33 cellular contexts compared by ENCODE assay signal in genomic region chr10:116819999-116820677, GRCh38. TPM values are rescaled to one million over a fixed set of nuclear protein-coding genes. Genes with fewer than 3 reads are reported as not detected.
"Had no signal": no experiment of that assay in that cellular context is flagged by ENCODE, and none has a peak within 500 bp of the region (broad histone marks: within the 10 kb centered on the region; RNA-seq: fewer than 3 reads in every experiment).

No MANE protein-coding gene starts in this region.

- H3K4me2 ChIP-seq: hepatocyte had no signal

- H3K36me3 ChIP-seq: ascending aorta, breast epithelium, esophagus squamous epithelium, heart right ventricle had no signal

- FAIRE-seq: colon, endometrium, endothelial cell of umbilical vein had no signal

- H3K4me1 ChIP-seq: ascending aorta, breast epithelium, esophagus squamous epithelium, gastroesophageal sphincter, heart right ventricle had no signal

- H3K9me3 ChIP-seq: breast epithelium, esophagus squamous epithelium had no signal

- H2AFZ ChIP-seq: hepatocyte had no signal

- H3K79me2 ChIP-seq: hepatocyte had no signal

- H3K27me3 ChIP-seq: ascending aorta had no signal

- H3K27ac ChIP-seq: ascending aorta, breast epithelium, epithelial cell of prostate, esophagus squamous epithelium, gastroesophageal sphincter, heart right ventricle, hepatocyte had no signal

- DNase-seq: activated CD4-positive, alpha-beta memory T cell treated with anti-CD3 and anti-CD28 coated beads, Interleukin-2, amount 10 ng/mL, durations not matched to agents 7 days and 5 days; activated CD4-positive, alpha-beta T cell treated with anti-CD3 and anti-CD28 coated beads for 1 hour; activated CD4-positive, alpha-beta T cell treated with anti-CD3 and anti-CD28 coated beads for 4 hours; activated CD4-positive, alpha-beta T cell treated with anti-CD3 and anti-CD28 coated beads, Interleukin-2, amount 10 ng/mL, durations not matched to agents 7 days and 5 days; activated CD4-positive, alpha-beta T cell treated with anti-CD3 and anti-CD28 coated beads, Interleukin-2, amount 50 U/mL, for 4 hours; activated CD8-positive, alpha-beta memory T cell treated with anti-CD3 and anti-CD28 coated beads, Interleukin-2, amount 50 U/mL, for 48 hours; activated gamma-delta T cell; activated naive CD4-positive, alpha-beta T cell; activated naive CD4-positive, alpha-beta T cell treated with anti-CD3 and anti-CD28 coated beads, Interleukin-2, amount 10 ng/mL, durations not matched to agents 7 days and 5 days; activated naive CD8-positive, alpha-beta T cell treated with anti-CD3 and anti-CD28 coated beads, Interleukin-2, amount 10 ng/mL, durations not matched to agents 7 days and 5 days; activated T-cell treated with anti-CD3 and anti-CD28 coated beads for 4 hours; activated T-cell treated with anti-CD3 and anti-CD28 coated beads, Interleukin-2, amount 50 U/mL, for 24 hours; activated T-cell treated with anti-CD3 and anti-CD28 coated beads, Interleukin-2, amount 50 U/mL, for 72 hours; caudate nucleus; cortex of kidney; dermis blood vessel endothelial cell; effector CD4-positive, alpha-beta T cell; effector memory CD8-positive, alpha-beta T cell; esophagus squamous epithelium; foreskin melanocyte; heart right ventricle; T-helper 2 cell had no signal

- ATAC-seq: activated naive CD4-positive, alpha-beta T cell treated with anti-CD3 and anti-CD28 coated beads, Interleukin-2, amount 50 U/mL, for 72 hours; activated T-cell treated with anti-CD3 and anti-CD28 coated beads, Interleukin-2, amount 50 U/mL, for 72 hours; effector memory CD8-positive, alpha-beta T cell; gastroesophageal sphincter; heart right ventricle had no signal

- H3K4me3 ChIP-seq: ascending aorta, breast epithelium, esophagus squamous epithelium, gastroesophageal sphincter, heart right ventricle, hepatocyte had no signal

RNA-seq across cellular contexts. Expression of gene ENO4, which starts 29.2 kb away (rescaled TPM):
- total RNA-seq: activated CD4-positive, alpha-beta memory T cell treated with anti-CD3 and anti-CD28 coated beads, Interleukin-2, amount 10 ng/mL, durations not matched to agents 7 days and 5 days; activated CD4-positive, alpha-beta T cell treated with anti-CD3 and anti-CD28 coated beads, Interleukin-2, amount 10 ng/mL, durations not matched to agents 7 days and 5 days; activated naive CD4-positive, alpha-beta T cell treated with anti-CD3 and anti-CD28 coated beads, Interleukin-2, amount 50 U/mL, for 72 hours; activated naive CD8-positive, alpha-beta T cell treated with anti-CD3 and anti-CD28 coated beads, Interleukin-2, amount 10 ng/mL, durations not matched to agents 7 days and 5 days; activated T-cell treated with anti-CD3 and anti-CD28 coated beads, Interleukin-2, amount 50 U/mL, for 72 hours; ascending aorta; dermis blood vessel endothelial cell; endothelial cell of umbilical vein; fibroblast of villous mesenchyme; glomerular endothelial cell had no signal
- polyA plus RNA-seq: heart right ventricle had no signal
